ENCODE assay signal across 22 cellular contexts in the genomic region with DNA sequence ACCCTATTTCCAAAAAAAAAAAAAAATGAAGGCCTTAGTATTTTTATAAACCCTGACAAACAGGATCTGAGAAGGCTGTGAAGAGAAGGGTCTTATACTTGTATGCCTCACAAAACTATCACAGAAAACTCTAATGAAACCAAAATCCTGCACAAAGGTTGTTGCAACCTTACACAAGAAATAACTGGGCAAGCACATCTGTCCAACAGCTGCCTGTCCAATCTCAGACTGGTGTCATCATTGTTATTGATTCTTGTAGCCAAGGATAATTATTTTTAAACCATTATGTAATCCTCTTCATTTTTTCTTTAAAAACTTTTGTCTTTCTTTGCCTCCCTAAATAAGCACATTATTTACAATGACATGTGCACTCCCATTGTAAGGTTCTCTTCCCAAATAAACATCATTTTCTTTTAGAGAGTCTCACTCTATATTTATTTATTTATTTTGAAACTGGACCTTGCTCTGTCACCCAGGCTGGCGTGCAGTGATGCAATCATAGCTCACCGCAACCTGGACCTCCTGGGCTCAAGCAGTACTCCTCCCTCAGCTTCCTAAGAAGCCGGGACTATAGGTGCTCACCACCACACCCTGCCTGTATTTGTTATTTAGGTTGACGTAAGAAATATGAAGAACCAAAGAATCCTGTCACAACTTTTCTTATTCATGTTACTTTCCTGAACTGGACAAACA.
DNase-seq lines count a peak whose midpoint lies in the region; ATAC-seq, FAIRE-seq and TF ChIP-seq lines count a peak whose summit lies in the region.
"Had no signal": no experiment of that assay in that cellular context is flagged by ENCODE, and none has a peak within 500 bp of the region (broad histone marks: within the 10 kb centered on the region; RNA-seq: fewer than 3 reads in every experiment).

No MANE protein-coding gene starts in this region.

- no peak for TF ChIP-seq RAD21 in SK-N-SH (IDR thresholded peaks at IDR 0.05; ENCODE audit: low read length)

- H2AFZ ChIP-seq in SK-N-SH (ENCODE audit: low read depth) = no peak overlapping the region
- H2AFZ ChIP-seq: PC-9 had no signal

- peak; percentile 99 for FAIRE-seq in endometrium (lab: Jason Lieb, UNC)
- FAIRE-seq: G401.6, GM18507, H1, K562 had no signal

- no peaks in the 10 kb centered on the region for H3K27me3 ChIP-seq in subcutaneous abdominal adipose tissue (ENCODE audit: control insufficient read depth in 5 of 5, insufficient read depth in 4 of 5, low read length in 5 of 5)
- no peaks in the 10 kb centered on the region for H3K27me3 ChIP-seq in heart right ventricle
- H3K27me3 ChIP-seq in SK-N-SH (ENCODE audit: insufficient read depth) = no peaks in the 10 kb centered on the region
- H3K27me3 ChIP-seq: BLaER1 treated with 17β-estradiol and CSF1 and Interleukin-3, amounts not matched to agents 10 nM and 100 nM had no signal

- H3K36me3 Mint-ChIP-seq in activated naive CD4-positive, alpha-beta T cell treated with anti-CD3 and anti-CD28 coated beads, Interleukin-2, amount 50 U/mL, for 72 hours = no peaks in the 10 kb centered on the region
- H3K36me3 Mint-ChIP-seq: CD8-positive, alpha-beta T cell had no signal

- H3F3A ChIP-seq in SK-N-SH (replicated peaks; ENCODE audit: insufficient read depth) = no peaks in the 10 kb centered on the region

- peak; percentile 80 for ATAC-seq in left lobe of liver
- ATAC-seq in heart right ventricle = no peak
- no peak for ATAC-seq in activated naive CD4-positive, alpha-beta T cell treated with anti-CD3 and anti-CD28 coated beads, Interleukin-2, amount 50 U/mL, for 72 hours
- ATAC-seq: CD8-positive, alpha-beta T cell; K562 had no signal

- H3K27ac ChIP-seq in subcutaneous abdominal adipose tissue (ENCODE audit: low read depth, low read length) = peak overlapping the region; percentile 62
- H3K27ac ChIP-seq in heart right ventricle = no peak overlapping the region
- H3K27ac ChIP-seq in SK-N-SH (ENCODE audit: low read depth in 2 of 2, low read length in 1 of 2) = no peak overlapping the region
- H3K27ac ChIP-seq: BLaER1 treated with 17β-estradiol and CSF1 and Interleukin-3, amounts not matched to agents 10 nM and 100 nM; PC-9; SK-N-MC had no signal

- H3K9me3 ChIP-seq in subcutaneous abdominal adipose tissue (ENCODE audit: control insufficient read depth in 5 of 5, low read length in 5 of 5) (no peaks in the 10 kb centered on the region), heart right ventricle (peaks cover 0 to 1% (median 0%) of the 10 kb centered on the region in 11 donors), SK-N-SH (no peaks in the 10 kb centered on the region)
- H3K9me3 ChIP-seq: BLaER1 treated with 17β-estradiol and CSF1 and Interleukin-3, amounts not matched to agents 10 nM and 100 nM had no signal

- intact Hi-C loops in heart right ventricle (cut with DNase I) = loop anchor here in 1 of 10 donors (10.0 kb wide), 1 partner anchor 82 kb away; no protein-coding TSS in a partner anchor

- 88 to 91% methylated on average over 4 of the region's 4 CpGs for WGBS in heart right ventricle, 2 donors
- 43% methylated on average over 4 of the region's 4 CpGs for WGBS in SK-N-SH (ENCODE audit: low lambda C conversion rate)

- H3K9me3 Mint-ChIP-seq in activated naive CD4-positive, alpha-beta T cell treated with anti-CD3 and anti-CD28 coated beads, Interleukin-2, amount 50 U/mL, for 72 hours = peaks cover 6 to 14% of the 10 kb centered on the region in 2 donors

- peak overlapping the region in 2 of 5 donors; percentile 13 to 37 for H3K4me3 ChIP-seq in subcutaneous abdominal adipose tissue (ENCODE audit: low read depth in 1 of 5, low read length in 5 of 5)
- no peak overlapping the region for H3K4me3 ChIP-seq in heart right ventricle
- H3K4me3 ChIP-seq in SK-N-SH (ENCODE audit: low read depth in 2 of 2, low read length in 1 of 2) = no peak overlapping the region
- H3K4me3 ChIP-seq: BLaER1 treated with 17β-estradiol and CSF1 and Interleukin-3, amounts not matched to agents 10 nM and 100 nM; K562; PC-9; SK-N-MC had no signal

- TF ChIP-seq CTCF in heart right ventricle (IDR thresholded peaks at IDR 0.05) (no peak), SK-N-SH (IDR thresholded peaks at IDR 0.05) (no peak)

- H3K79me2 ChIP-seq in SK-N-SH (ENCODE audit: insufficient read depth) = no peaks in the 10 kb centered on the region

- CTCF ChIA-PET in SK-N-SH (lab: Yijun Ruan, JAX) = no interaction called here

- no peaks in the 10 kb centered on the region for H4K20me1 ChIP-seq in SK-N-SH (ENCODE audit: insufficient read depth)
- H4K20me1 ChIP-seq: BLaER1 treated with 17β-estradiol and CSF1 and Interleukin-3, amounts not matched to agents 10 nM and 100 nM had no signal

- DNase-seq in M059J (ENCODE audit: low read depth) (peak; percentile 68), left lobe of liver (ENCODE audit: low spot score) (peak; percentile 72), T1000 (lab: John Stamatoyannopoulos, UW) (no peak), heart right ventricle (no peak), SK-N-SH (no peak)
- DNase-seq in activated naive CD4-positive, alpha-beta T cell treated with anti-CD3 and anti-CD28 coated beads, Interleukin-2, amount 50 U/mL, for 72 hours (ENCODE audit: low spot score in 2 of 2) = no peak
- DNase-seq: ACHN; CD8-positive, alpha-beta T cell; DMS153; NCI-H1092 treated with DMSO at 0.1 percent for 48 hours; NCI-H1694; PC-9; RPMI8226; SHP77 treated with DMSO at 0.1 percent for 48 hours had no signal

- no peak for TF ChIP-seq EP300 in SK-N-SH (IDR thresholded peaks at IDR 0.05; ENCODE audit: borderline replicate concordance in 1 of 2, low read depth in 1 of 2, low read length in 1 of 2)

- H3K27ac Mint-ChIP-seq in activated naive CD4-positive, alpha-beta T cell treated with anti-CD3 and anti-CD28 coated beads, Interleukin-2, amount 50 U/mL, for 72 hours = no peak overlapping the region
- H3K27ac Mint-ChIP-seq: CD8-positive, alpha-beta T cell had no signal

- POLR2A ChIA-PET in SK-N-SH (lab: Yijun Ruan, JAX) = no interaction called here

- H3K4me2 ChIP-seq in SK-N-SH = no peak overlapping the region
- H3K4me2 ChIP-seq: BLaER1 treated with 17β-estradiol and CSF1 and Interleukin-3, amounts not matched to agents 10 nM and 100 nM; PC-9 had no signal

- H3K4me1 ChIP-seq in subcutaneous abdominal adipose tissue (ENCODE audit: control insufficient read depth in 5 of 5, insufficient read depth in 5 of 5, low read length in 5 of 5) (peaks cover 2 to 35% (median 20%) of the 10 kb centered on the region in 5 donors), heart right ventricle (peaks cover 0 to 5% (median 0%) of the 10 kb centered on the region in 9 donors), SK-N-SH (ENCODE audit: control insufficient read depth in 1 of 2, insufficient read depth in 2 of 2, low read depth in 1 of 2, low read length in 1 of 2) (peaks cover 0 to 6% of the 10 kb centered on the region in 2 experiments; a peak in 2 of 4 replicates)

- no peaks in the 10 kb centered on the region for H3K9me2 ChIP-seq in SK-N-SH

- peak overlapping the region in 1 of 5 donors; percentile 30 for H3K9ac ChIP-seq in subcutaneous abdominal adipose tissue (ENCODE audit: low read length in 5 of 5)
- no peak overlapping the region for H3K9ac ChIP-seq in SK-N-SH
- H3K9ac ChIP-seq: BLaER1 treated with 17β-estradiol and CSF1 and Interleukin-3, amounts not matched to agents 10 nM and 100 nM had no signal

- H3K36me3 ChIP-seq in subcutaneous abdominal adipose tissue (ENCODE audit: control insufficient read depth in 5 of 5, insufficient read depth in 5 of 5, low read length in 5 of 5) (no peaks in the 10 kb centered on the region), heart right ventricle (no peaks in the 10 kb centered on the region), SK-N-SH (replicated peaks in 1 of 2; ENCODE audit: control insufficient read depth in 1 of 2, insufficient read depth in 2 of 2, low read length in 1 of 2) (no peaks in the 10 kb centered on the region)
- H3K36me3 ChIP-seq: BLaER1 treated with 17β-estradiol and CSF1 and Interleukin-3, amounts not matched to agents 10 nM and 100 nM had no signal

TF ChIP-seq in SK-N-SH, 30 proteins besides CTCF, POLR2A, EP300 and RAD21 (continues in another document):
- no peak for TF ChIP-seq RFX5 (IDR thresholded peaks at IDR 0.05; ENCODE audit: low read length)
- no peak for TF ChIP-seq CHD2 (IDR thresholded peaks at IDR 0.05; ENCODE audit: low read length, partially characterized antibody)
- no peak for TF ChIP-seq RXRA (IDR thresholded peaks at IDR 0.05; ENCODE audit: borderline replicate concordance, low read depth)
- no peak for TF ChIP-seq NFIC (IDR thresholded peaks at IDR 0.05; ENCODE audit: borderline replicate concordance)
- no peak for TF ChIP-seq SIN3A (IDR thresholded peaks at IDR 0.05; ENCODE audit: borderline replicate concordance, low read depth, low read length)
- no peak for TF ChIP-seq YY1 (IDR thresholded peaks at IDR 0.05; ENCODE audit: low read depth)
- TF ChIP-seq ELF1 (IDR thresholded peaks at IDR 0.05) = no peak
- TF ChIP-seq, protein P1, sequence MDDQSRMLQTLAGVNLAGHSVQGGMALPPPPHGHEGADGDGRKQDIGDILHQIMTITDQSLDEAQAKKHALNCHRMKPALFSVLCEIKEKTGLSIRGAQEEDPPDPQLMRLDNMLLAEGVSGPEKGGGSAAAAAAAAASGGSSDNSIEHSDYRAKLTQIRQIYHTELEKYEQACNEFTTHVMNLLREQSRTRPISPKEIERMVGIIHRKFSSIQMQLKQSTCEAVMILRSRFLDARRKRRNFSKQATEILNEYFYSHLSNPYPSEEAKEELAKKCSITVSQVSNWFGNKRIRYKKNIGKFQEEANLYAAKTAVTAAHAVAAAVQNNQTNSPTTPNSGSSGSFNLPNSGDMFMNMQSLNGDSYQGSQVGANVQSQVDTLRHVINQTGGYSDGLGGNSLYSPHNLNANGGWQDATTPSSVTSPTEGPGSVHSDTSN (IDR thresholded peaks at IDR 0.05) = no peak
- no peak for TF ChIP-seq JUND (IDR thresholded peaks at IDR 0.05)
- TF ChIP-seq, protein P2, sequence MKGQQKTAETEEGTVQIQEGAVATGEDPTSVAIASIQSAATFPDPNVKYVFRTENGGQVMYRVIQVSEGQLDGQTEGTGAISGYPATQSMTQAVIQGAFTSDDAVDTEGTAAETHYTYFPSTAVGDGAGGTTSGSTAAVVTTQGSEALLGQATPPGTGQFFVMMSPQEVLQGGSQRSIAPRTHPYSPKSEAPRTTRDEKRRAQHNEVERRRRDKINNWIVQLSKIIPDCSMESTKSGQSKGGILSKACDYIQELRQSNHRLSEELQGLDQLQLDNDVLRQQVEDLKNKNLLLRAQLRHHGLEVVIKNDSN (IDR thresholded peaks at IDR 0.05; ENCODE audit: borderline replicate concordance, low read depth) = no peak
- TF ChIP-seq TCF12 (IDR thresholded peaks at IDR 0.05) = no peak
- TF ChIP-seq MXI1 (IDR thresholded peaks at IDR 0.05; ENCODE audit: low read depth, low read length) = no peak
- no peak for TF ChIP-seq GABPA (IDR thresholded peaks at IDR 0.05; ENCODE audit: low read depth)

Comparison
In these comparisons a context has a peak if more than half of its experiments do, and no peak if none do; other contexts are left out.
1. DNase-seq: peak in M059J (single experiment) and left lobe of liver (single experiment); none in T1000 (single experiment), heart right ventricle (0 of 2), SK-N-SH (single experiment) and activated naive CD4-positive, alpha-beta T cell treated with anti-CD3 and anti-CD28 coated beads, Interleukin-2, amount 50 U/mL, for 72 hours (0 of 2).